ENCODE assay signal across 8 cellular contexts in genomic region chr7:144834516-144835165, GRCh38. TPM values are rescaled to one million over a fixed set of nuclear protein-coding genes. Genes with fewer than 3 reads are reported as not detected.
DNase-seq lines count a peak whose midpoint lies in the region; ATAC-seq and TF ChIP-seq lines count a peak whose summit lies in the region.

No MANE protein-coding gene starts in this region.

- intact Hi-C loops in activated CD4-positive, alpha-beta T cell treated with anti-CD3 and anti-CD28 coated beads, Interleukin-2, amount 10 ng/mL, durations not matched to agents 24 days and 14 days (cut with micrococcal nuclease), result loop anchor here (1.0 to 10.0 kb wide), 5 partner anchors 13 to 932 kb away; partner anchors contain the start of gene TCAF1

- peaks cover 22% of the 10 kb centered on the region for H3K9me3 Mint-ChIP-seq in activated CD4-positive, alpha-beta T cell treated with anti-CD3 and anti-CD28 coated beads, Interleukin-2, amount 10 ng/mL, durations not matched to agents 24 days and 14 days
- peaks cover 6% of the 10 kb centered on the region for H3K9me3 Mint-ChIP-seq in neural progenitor cell

- H3K27ac Mint-ChIP-seq in activated CD4-positive, alpha-beta T cell treated with anti-CD3 and anti-CD28 coated beads, Interleukin-2, amount 10 ng/mL, durations not matched to agents 24 days and 14 days, result peak overlapping the region; percentile 100
- peak overlapping the region; percentile 96 for H3K27ac Mint-ChIP-seq in neural progenitor cell

- H3K4me3 Mint-ChIP-seq in activated CD4-positive, alpha-beta T cell treated with anti-CD3 and anti-CD28 coated beads, Interleukin-2, amount 10 ng/mL, durations not matched to agents 24 days and 14 days, result peak overlapping the region; percentile 96
- H3K4me3 Mint-ChIP-seq in neural progenitor cell, result peak overlapping the region; percentile 95

- no peak for TF ChIP-seq POLR2A in erythroblast (IDR thresholded peaks at IDR 0.05; ENCODE audit: low read length)

- H3K4me3 ChIP-seq in DND-41 (ENCODE audit: low read depth in 1 of 2, low read length in 2 of 2) (peak overlapping the region; percentile 47 to 85), neural progenitor cell (peak overlapping the region; percentile 86)
- H3K4me3 ChIP-seq in Jurkat, Clone E6-1 (ENCODE audit: low read length), result peak overlapping the region; percentile 62

- H3K9me3 ChIP-seq in DND-41 (ENCODE audit: insufficient read depth, low read length, severe bottlenecking) (no peaks in the 10 kb centered on the region), neural progenitor cell (ENCODE audit: low read depth) (no peaks in the 10 kb centered on the region)

- H3K79me2 ChIP-seq in DND-41 (ENCODE audit: insufficient read depth, low read length), result no peaks in the 10 kb centered on the region
- no peaks in the 10 kb centered on the region for H3K79me2 ChIP-seq in neural progenitor cell (ENCODE audit: low read depth)

- H3K4me2 ChIP-seq in DND-41 (ENCODE audit: insufficient read depth, low read length) (peak overlapping the region; percentile 79), neural progenitor cell (peak overlapping the region; percentile 93)

- no peaks in the 10 kb centered on the region for H4K20me1 ChIP-seq in DND-41 (ENCODE audit: insufficient read depth, low read length)
- H4K20me1 ChIP-seq in neural progenitor cell (ENCODE audit: low read depth), result no peaks in the 10 kb centered on the region

- peak overlapping the region; percentile 94 for H3K27ac ChIP-seq in DND-41 (ENCODE audit: low read length)
- H3K27ac ChIP-seq in neural progenitor cell, result no peak overlapping the region

- H3K27me3 ChIP-seq in DND-41 (ENCODE audit: insufficient read depth, low read length, poor library complexity) (no peaks in the 10 kb centered on the region), neural progenitor cell (peaks cover 10% of the 10 kb centered on the region)

- H3K9ac ChIP-seq in DND-41 (ENCODE audit: low read depth, low read length) (peak overlapping the region; percentile 85), neural progenitor cell (no peak overlapping the region)

- no peak for TF ChIP-seq CTCF in DND-41 (IDR thresholded peaks at IDR 0.05; ENCODE audit: borderline replicate concordance, extremely low read depth, low read length, poor library complexity, severe bottlenecking)
- no peak for TF ChIP-seq CTCF in neural progenitor cell (IDR thresholded peaks at IDR 0.05)

- DNase-seq in DND-41 (peak; percentile 52), erythroblast (lab: John Stamatoyannopoulos, UW) (peak; percentile 36 to 46), neural progenitor cell (ENCODE audit: low spot score) (no peak), occipital lobe (lab: John Stamatoyannopoulos, UW) (no peak)
- no peak for DNase-seq in Jurkat, Clone E6-1 (ENCODE audit: low read depth, low spot score)
- peak; percentile 84 for DNase-seq in activated CD4-positive, alpha-beta T cell treated with anti-CD3 and anti-CD28 coated beads, Interleukin-2, amount 10 ng/mL, durations not matched to agents 24 days and 14 days

- peaks cover 21% of the 10 kb centered on the region for H3K4me1 ChIP-seq in DND-41 (ENCODE audit: insufficient read depth, low read length)
- H3K4me1 ChIP-seq in neural progenitor cell, result peaks cover 5% of the 10 kb centered on the region

- peaks cover 21% of the 10 kb centered on the region for H3K36me3 Mint-ChIP-seq in activated CD4-positive, alpha-beta T cell treated with anti-CD3 and anti-CD28 coated beads, Interleukin-2, amount 10 ng/mL, durations not matched to agents 24 days and 14 days (ENCODE audit: low read depth)
- H3K36me3 Mint-ChIP-seq in neural progenitor cell, result no peaks in the 10 kb centered on the region

- no peaks in the 10 kb centered on the region for H3K36me3 ChIP-seq in DND-41 (ENCODE audit: insufficient read depth, low read length)
- no peaks in the 10 kb centered on the region for H3K36me3 ChIP-seq in neural progenitor cell

- peaks cover 15% of the 10 kb centered on the region for H3F3A ChIP-seq in neural progenitor cell (ENCODE audit: low read depth)

- ATAC-seq in DND-41 (ENCODE audit: insufficient read depth, low read depth), result peak; percentile 36
- peak; percentile 45 for ATAC-seq in GM21526 (IDR thresholded peaks at IDR 0.05; ENCODE audit: low FRiP score, unreplicated experiment)
- ATAC-seq in HG03457 (IDR thresholded peaks at IDR 0.05; ENCODE audit: unreplicated experiment), result no peak

- H3K4me1 Mint-ChIP-seq in activated CD4-positive, alpha-beta T cell treated with anti-CD3 and anti-CD28 coated beads, Interleukin-2, amount 10 ng/mL, durations not matched to agents 24 days and 14 days, result peaks cover 42% of the 10 kb centered on the region
- peaks cover 3% of the 10 kb centered on the region for H3K4me1 Mint-ChIP-seq in neural progenitor cell

- peak overlapping the region; percentile 92 for H2AFZ ChIP-seq in DND-41 (ENCODE audit: low read depth, low read length)
- peak overlapping the region; percentile 97 for H2AFZ ChIP-seq in neural progenitor cell (replicated peaks)

- no peaks in the 10 kb centered on the region for H3K27me3 Mint-ChIP-seq in activated CD4-positive, alpha-beta T cell treated with anti-CD3 and anti-CD28 coated beads, Interleukin-2, amount 10 ng/mL, durations not matched to agents 24 days and 14 days
- peaks cover 4% of the 10 kb centered on the region for H3K27me3 Mint-ChIP-seq in neural progenitor cell (ENCODE audit: insufficient read depth, low read depth)

RNA-seq across cellular contexts. Expression of gene TPK1, which starts 1.2 kb away (rescaled TPM):
- polyA plus RNA-seq in Jurkat, Clone E6-1 (2012; ENCODE audit: insufficient read depth, insufficient read length), result 5.1 TPM
- 13.1 and 13.2 TPM in 2 replicates for total RNA-seq in activated CD4-positive, alpha-beta T cell treated with anti-CD3 and anti-CD28 coated beads, Interleukin-2, amount 10 ng/mL, durations not matched to agents 24 days and 14 days
- total RNA-seq in neural progenitor cell (ENCODE audit: low replicate concordance) (4.8 and 14.5 TPM in 2 replicates), occipital lobe (5.6 TPM)

Comparison
In these comparisons a context has a peak if more than half of its experiments do, and no peak if none do; other contexts are left out.
1. DNase-seq: peak in DND-41 (single experiment), activated CD4-positive, alpha-beta T cell treated with anti-CD3 and anti-CD28 coated beads, Interleukin-2, amount 10 ng/mL, durations not matched to agents 24 days and 14 days (single experiment) and erythroblast (2 of 2); none in Jurkat, Clone E6-1 (single experiment), neural progenitor cell (single experiment) and occipital lobe (single experiment).
2. Peak in every context shown above with its lines, with median percentiles within 50 percentile points of each other: H3K4me3 ChIP-seq.